1 cellular context compared by ENCODE assay signal in genomic region chr4:143225167-143225566, GRCh38.
TF ChIP-seq lines count a peak whose summit lies in the region.

No MANE protein-coding gene starts in this region.

TF ChIP-seq in HepG2, 621 proteins besides CTCF, POLR2A, EP300 and RAD21 (continued from another document and continues in another):
- TF ChIP-seq SKIL (CRISPR knock-in tag; IDR thresholded peaks at IDR 0.05; ENCODE audit: borderline replicate concordance) (no peak), ATF5 (CRISPR knock-in tag; IDR thresholded peaks at IDR 0.05; ENCODE audit: low read depth) (no peak), ATF7 (IDR thresholded peaks at IDR 0.05) (peak; percentile 94), ATF7 (CRISPR knock-in tag; IDR thresholded peaks at IDR 0.05) (peak; percentile 68; the same call in 1 of the 2 replicates), JUNB (CRISPR knock-in tag; IDR thresholded peaks at IDR 0.05; ENCODE audit: borderline replicate concordance) (peak; percentile 84; the same call in 1 of the 2 replicates), SSRP1 (CRISPR knock-in tag; IDR thresholded peaks at IDR 0.05) (no peak), TEF (CRISPR knock-in tag; IDR thresholded peaks at IDR 0.05) (no peak), KDM5B (CRISPR knock-in tag; IDR thresholded peaks at IDR 0.05; ENCODE audit: borderline replicate concordance) (no peak), TAF1 (CRISPR knock-in tag; IDR thresholded peaks at IDR 0.05) (no peak), FOXK1 (CRISPR knock-in tag; IDR thresholded peaks at IDR 0.05; ENCODE audit: borderline replicate concordance, low read depth) (0 out of 2 replicates have a peak, but pooled peaks have one; percentile 37), KDM4B (CRISPR knock-in tag; IDR thresholded peaks at IDR 0.05) (peak; percentile 83; the same call in 1 of the 2 replicates), SOX5 (CRISPR knock-in tag; IDR thresholded peaks at IDR 0.05; ENCODE audit: borderline replicate concordance) (peak; percentile 93), TARDBP (CRISPR knock-in tag; IDR thresholded peaks at IDR 0.05) (peak; percentile 67), BHLHE40 (IDR thresholded peaks at IDR 0.05; ENCODE audit: low read length) (0 out of 2 replicates have a peak, but pooled peaks have one; percentile 43), ZNF777 (CRISPR knock-in tag; IDR thresholded peaks at IDR 0.05) (no peak), MIXL1 (CRISPR knock-in tag; IDR thresholded peaks at IDR 0.05) (peak; percentile 93), ZNF564 (CRISPR knock-in tag; IDR thresholded peaks at IDR 0.05) (no peak), THAP11 (CRISPR knock-in tag; IDR thresholded peaks at IDR 0.05) (peak; percentile 84), NBN (conservative IDR thresholded peaks at IDR 0.05) (no peak), THAP8 (CRISPR knock-in tag; IDR thresholded peaks at IDR 0.05; ENCODE audit: borderline replicate concordance) (no peak), ZNF407 (CRISPR knock-in tag; IDR thresholded peaks at IDR 0.05; ENCODE audit: not compliant biosample characterization) (no peak), ZNF20 (CRISPR knock-in tag; IDR thresholded peaks at IDR 0.05) (no peak), SUZ12 (IDR thresholded peaks at IDR 0.05; ENCODE audit: low read depth, low read length) (no peak), ZNF644 (CRISPR knock-in tag; IDR thresholded peaks at IDR 0.05; ENCODE audit: low read depth) (peak; percentile 100), FOXO4 (CRISPR knock-in tag; conservative IDR thresholded peaks at IDR 0.05) (no peak), STAG1 (CRISPR knock-in tag; IDR thresholded peaks at IDR 0.05) (0 out of 2 replicates have a peak, but pooled peaks have one; percentile 12), BCL6 (CRISPR knock-in tag; IDR thresholded peaks at IDR 0.05) (peak; percentile 64), NONO (IDR thresholded peaks at IDR 0.05) (no peak), NONO (CRISPR knock-in tag; conservative IDR thresholded peaks at IDR 0.05) (0 out of 2 replicates have a peak, but pooled peaks have one; percentile 51), LRRFIP1 (CRISPR knock-in tag; conservative IDR thresholded peaks at IDR 0.05) (no peak), NCOA2 (CRISPR knock-in tag; IDR thresholded peaks at IDR 0.05) (peak; percentile 88), ZNF468 (CRISPR knock-in tag; IDR thresholded peaks at IDR 0.05) (no peak), TFAP4 (IDR thresholded peaks at IDR 0.05; ENCODE audit: borderline replicate concordance, low read depth) (peak; percentile 40; the same call in 1 of the 2 replicates), SIN3B (IDR thresholded peaks at IDR 0.05; ENCODE audit: low read length) (peak; percentile 62; the same call in 1 of the 2 replicates), NCOA5 (CRISPR knock-in tag; IDR thresholded peaks at IDR 0.05) (no peak), KMT2B (CRISPR knock-in tag; IDR thresholded peaks at IDR 0.05) (0 out of 2 replicates have a peak, but pooled peaks have one; percentile 63), KLF6 (CRISPR knock-in tag; IDR thresholded peaks at IDR 0.05) (peak; percentile 83), ATAD3A (CRISPR knock-in tag; IDR thresholded peaks at IDR 0.05) (no peak), CEBPG (CRISPR knock-in tag; IDR thresholded peaks at IDR 0.05) (peak; percentile 98), ZNF431 (CRISPR knock-in tag; IDR thresholded peaks at IDR 0.05; ENCODE audit: borderline replicate concordance, low read depth) (no peak), MXD4 (CRISPR knock-in tag; IDR thresholded peaks at IDR 0.05) (no peak), ZBED4 (CRISPR knock-in tag; IDR thresholded peaks at IDR 0.05; ENCODE audit: borderline replicate concordance) (no peak), ZBTB38 (CRISPR knock-in tag; IDR thresholded peaks at IDR 0.05) (no peak)
